Comparison of ENCODE assay signal across 8 cellular contexts in genomic region chr4:145732416-145732815, GRCh38. TPM values are rescaled to one million over a fixed set of nuclear protein-coding genes. Genes with fewer than 3 reads are reported as not detected.
DNase-seq lines count a peak whose midpoint lies in the region; ATAC-seq, FAIRE-seq and TF ChIP-seq lines count a peak whose summit lies in the region.

No MANE protein-coding gene starts in this region.

- no peak overlapping the region for H3K9ac ChIP-seq in liver (ENCODE audit: low read depth in 1 of 2, low read length in 2 of 2)

- TF ChIP-seq CTCF in adrenal gland (IDR thresholded peaks at IDR 0.05) (no peak), liver (IDR thresholded peaks at IDR 0.05; ENCODE audit: low read depth, low read length, missing input control) (no peak), thyroid gland (IDR thresholded peaks at IDR 0.05) (no peak)

- H3K27me3 ChIP-seq in adrenal gland (no peaks in the 10 kb centered on the region), liver (ENCODE audit: control insufficient read depth in 4 of 4, insufficient read depth in 4 of 4, low read length in 3 of 4) (no peaks in the 10 kb centered on the region), thyroid gland (no peaks in the 10 kb centered on the region)

- H3K4me1 ChIP-seq in adrenal gland (replicated peaks in 1 of 2) (peaks cover 20 to 21% of the 10 kb centered on the region in 2 donors), liver (ENCODE audit: control insufficient read depth in 4 of 4, insufficient read depth in 4 of 4, low read length in 3 of 4) (peaks cover 9 to 38% (median 31%) of the 10 kb centered on the region in 4 donors), thyroid gland (peaks cover 43 to 55% of the 10 kb centered on the region in 2 donors)

- ATAC-seq in activated CD8-positive, alpha-beta memory T cell treated with anti-CD3 and anti-CD28 coated beads, Interleukin-2, amount 10 ng/mL, durations not matched to agents 7 days and 5 days, result no peak
- no peak for ATAC-seq in HG02973 (IDR thresholded peaks at IDR 0.05; ENCODE audit: unreplicated experiment)

- peaks cover 21% of the 10 kb centered on the region for H3K27me3 Mint-ChIP-seq in activated CD8-positive, alpha-beta memory T cell treated with anti-CD3 and anti-CD28 coated beads, Interleukin-2, amount 10 ng/mL, durations not matched to agents 7 days and 5 days

- intact Hi-C loops in adrenal gland (cut with DNase I) (no loop called here), thyroid gland (cut with DNase I) (no loop called here)

- H3K27ac ChIP-seq in adrenal gland (peak overlapping the region; percentile 45 to 98 (median 94)), liver (ENCODE audit: low read depth in 1 of 2, low read length in 2 of 2) (peak overlapping the region; percentile 75 to 90), thyroid gland (peak overlapping the region; percentile 98 to 100 (median 99))

- TF ChIP-seq RAD21 in liver (IDR thresholded peaks at IDR 0.05), result no peak

- WGBS in adrenal gland, 4 donors, result 32 to 34% (median 32%) methylated on average over 9 to 10 of the region's 10 CpGs
- WGBS in liver, result 16% methylated on average over 10 of the region's 10 CpGs
- 46% methylated on average over 10 of the region's 10 CpGs for WGBS in thyroid gland, 2 donors

- H3K36me3 Mint-ChIP-seq in activated CD8-positive, alpha-beta memory T cell treated with anti-CD3 and anti-CD28 coated beads, Interleukin-2, amount 10 ng/mL, durations not matched to agents 7 days and 5 days, result no peaks in the 10 kb centered on the region

- TF ChIP-seq POLR2A in adrenal gland (IDR thresholded peaks at IDR 0.05) (no peak), thyroid gland (IDR thresholded peaks at IDR 0.05) (no peak)

- no peaks in the 10 kb centered on the region for H3K9me3 Mint-ChIP-seq in activated CD8-positive, alpha-beta memory T cell treated with anti-CD3 and anti-CD28 coated beads, Interleukin-2, amount 10 ng/mL, durations not matched to agents 7 days and 5 days (ENCODE audit: low read depth)

- no peak for FAIRE-seq in GM19239 (lab: Jason Lieb, UNC)

- H3K4me3 Mint-ChIP-seq in activated CD8-positive, alpha-beta memory T cell treated with anti-CD3 and anti-CD28 coated beads, Interleukin-2, amount 10 ng/mL, durations not matched to agents 7 days and 5 days, result peak overlapping the region; percentile 73

- DNase-seq in activated CD8-positive, alpha-beta memory T cell treated with anti-CD3 and anti-CD28 coated beads, Interleukin-2, amount 10 ng/mL, durations not matched to agents 7 days and 5 days, result no peak
- no peak for DNase-seq in activated CD8-positive, alpha-beta memory T cell treated with anti-CD3 and anti-CD28 coated beads for 24 hours
- DNase-seq in adrenal gland (no peak), thyroid gland (no peak), GM19239 (ENCODE audit: insufficient read length, low spot score) (no peak), cerebellar nuclear complex (lab: John Stamatoyannopoulos, UW) (no peak)

- H3K36me3 ChIP-seq in adrenal gland (replicated peaks in 1 of 2) (no peaks in the 10 kb centered on the region), liver (ENCODE audit: control insufficient read depth in 4 of 4, insufficient read depth in 3 of 4, low read depth in 1 of 4, low read length in 3 of 4) (no peaks in the 10 kb centered on the region), thyroid gland (no peaks in the 10 kb centered on the region)

- H3K4me1 Mint-ChIP-seq in activated CD8-positive, alpha-beta memory T cell treated with anti-CD3 and anti-CD28 coated beads, Interleukin-2, amount 10 ng/mL, durations not matched to agents 7 days and 5 days, result peaks cover 29% of the 10 kb centered on the region

- H3K4me3 ChIP-seq in adrenal gland (peak overlapping the region in 2 of 4 donors; percentile 69 to 75), liver (ENCODE audit: low read depth in 1 of 3, low read length in 3 of 3) (peak overlapping the region; percentile 29 to 68 (median 61)), thyroid gland (replicated peaks in 1 of 3) (peak overlapping the region in 1 of 3 donors; percentile 64)

- no peak overlapping the region for H3K27ac Mint-ChIP-seq in activated CD8-positive, alpha-beta memory T cell treated with anti-CD3 and anti-CD28 coated beads, Interleukin-2, amount 10 ng/mL, durations not matched to agents 7 days and 5 days

- H3K9me3 ChIP-seq in adrenal gland (replicated peaks in 1 of 3), result no peaks in the 10 kb centered on the region
- no peaks in the 10 kb centered on the region for H3K9me3 ChIP-seq in liver (ENCODE audit: control insufficient read depth in 4 of 4, low read length in 3 of 4)
- H3K9me3 ChIP-seq in thyroid gland, result no peaks in the 10 kb centered on the region

- CTCF ChIA-PET in activated CD8-positive, alpha-beta memory T cell treated with anti-CD3 and anti-CD28 coated beads, Interleukin-2, amount 10 ng/mL, durations not matched to agents 7 days and 5 days (lab: Charles Lee), result no interaction called here

TF ChIP-seq in liver, 16 proteins besides CTCF, POLR2A, EP300 and RAD21:
- TF ChIP-seq SP1 (IDR thresholded peaks at IDR 0.05) (no peak), EGR1 (IDR thresholded peaks at IDR 0.05; ENCODE audit: low read depth in 2 of 2) (no peak), TAF1 (conservative IDR thresholded peaks at IDR 0.05) (no peak), HNF4G (IDR thresholded peaks at IDR 0.05) (no peak), FOXA1 (IDR thresholded peaks at IDR 0.05) (no peak), MAX (IDR thresholded peaks at IDR 0.05) (no peak), HNF4A (conservative IDR thresholded peaks at IDR 0.05) (no peak), ATF3 (IDR thresholded peaks at IDR 0.05) (no peak)
TF ChIP-seq in liver: peak in this region for 0.

RNA-seq across cellular contexts. Expression of gene C4orf51, which starts 52.5 kb away (rescaled TPM):
- total RNA-seq in activated CD8-positive, alpha-beta memory T cell treated with anti-CD3 and anti-CD28 coated beads, Interleukin-2, amount 10 ng/mL, durations not matched to agents 7 days and 5 days, result not detected
- not detected for total RNA-seq in adrenal gland
- not detected for polyA plus RNA-seq in adrenal gland
- not detected for total RNA-seq in liver
- not detected for polyA plus RNA-seq in liver
- not detected for total RNA-seq in thyroid gland
